ENCODE assay signal across 10 cellular contexts in the genomic region with DNA sequence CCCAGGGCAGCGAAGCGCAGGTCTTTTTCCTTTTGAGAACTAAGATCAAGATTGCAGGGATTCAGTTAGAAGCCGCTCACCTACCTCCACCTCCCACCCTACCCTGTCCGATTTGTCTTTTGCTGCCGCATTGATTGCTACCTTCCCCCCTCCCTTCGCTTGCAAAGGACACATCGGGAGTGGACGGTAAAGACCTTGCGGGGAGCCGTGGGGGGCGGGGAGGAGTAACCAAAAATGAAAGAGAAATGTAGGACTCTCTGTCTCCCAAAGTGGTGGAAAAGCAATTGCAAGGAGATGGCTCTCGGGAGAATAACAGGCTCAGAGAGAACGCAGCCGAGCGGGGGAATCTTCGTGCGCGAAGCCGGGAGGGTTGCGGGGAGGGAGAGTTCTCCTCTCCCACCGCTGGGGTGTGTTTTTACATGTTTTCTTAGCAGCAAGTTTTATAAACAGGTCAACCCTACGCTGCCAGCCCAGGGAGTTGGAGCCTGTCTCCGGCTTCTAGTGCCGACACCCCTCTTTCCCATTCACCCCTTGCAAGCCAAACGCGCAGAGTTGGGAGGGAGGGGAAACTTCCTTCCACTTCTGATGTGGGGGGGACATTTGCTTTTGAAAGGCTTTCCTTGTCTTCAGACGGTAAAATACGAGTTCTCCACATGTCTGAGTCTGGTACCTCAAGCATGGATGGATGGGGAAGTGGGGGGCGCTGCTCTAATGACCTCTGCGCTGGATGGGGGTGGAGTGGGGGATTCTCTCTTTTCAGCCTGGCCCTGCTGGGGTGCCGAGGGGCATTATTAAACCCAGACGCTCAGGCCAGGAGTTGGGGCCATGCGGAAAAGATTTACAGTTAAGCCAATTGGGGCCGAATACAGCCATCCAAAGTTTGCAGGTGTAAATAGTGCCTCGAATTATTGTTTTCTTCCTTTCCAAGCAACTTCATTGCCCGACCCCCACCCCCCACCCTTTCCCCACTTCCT. TPM values are rescaled to one million over a fixed set of nuclear protein-coding genes. Genes with fewer than 3 reads are reported as not detected.
DNase-seq lines count a peak whose midpoint lies in the region; ATAC-seq and TF ChIP-seq lines count a peak whose summit lies in the region.
"Had no signal": no experiment of that assay in that cellular context is flagged by ENCODE, and none has a peak within 500 bp of the region (broad histone marks: within the 10 kb centered on the region; RNA-seq: fewer than 3 reads in every experiment).

No MANE protein-coding gene starts in this region.

- no peaks in the 10 kb centered on the region for H3K36me3 ChIP-seq in RWPE2 (ENCODE audit: low read depth)

- no peak overlapping the region for H3K27ac Mint-ChIP-seq in osteocyte (ENCODE audit: unreplicated experiment)
- no peak overlapping the region for H3K27ac Mint-ChIP-seq in Calu3 (ENCODE audit: unreplicated experiment)

- intact Hi-C loops in Calu3 (cut with micrococcal nuclease; ENCODE audit: unreplicated experiment): no loop called here

- peak; percentile 44 for ATAC-seq in RWPE2 (ENCODE audit: low read depth)
- ATAC-seq in GM21786 (IDR thresholded peaks at IDR 0.05; ENCODE audit: unreplicated experiment): no peak

- CTCF ChIA-PET in Calu3 (lab: Charles Lee): no interaction called here

- H3K4me1 Mint-ChIP-seq in osteocyte (ENCODE audit: unreplicated experiment) (peaks cover 8% of the 10 kb centered on the region), Calu3 (ENCODE audit: low read depth, unreplicated experiment) (no peaks in the 10 kb centered on the region)

- H3K36me3 Mint-ChIP-seq in osteocyte (ENCODE audit: unreplicated experiment) (no peaks in the 10 kb centered on the region), Calu3 (ENCODE audit: insufficient read depth, unreplicated experiment) (no peaks in the 10 kb centered on the region)

- TF ChIP-seq CTCF in AG09319 (IDR thresholded peaks at IDR 0.05; ENCODE audit: low read depth, low read length) (peak; percentile 22), RWPE2 (IDR thresholded peaks at IDR 0.05; ENCODE audit: poor library complexity, severe bottlenecking) (peak; percentile 14), foreskin fibroblast (IDR thresholded peaks at IDR 0.05; ENCODE audit: low read depth, low read length) (no peak), osteocyte (IDR thresholded peaks at IDR 0.05) (no peak), Calu3 (IDR thresholded peaks at IDR 0.05; ENCODE audit: unreplicated experiment) (no peak)

- H3K27me3 ChIP-seq in RWPE2 (ENCODE audit: insufficient read depth, poor library complexity, severe bottlenecking): no peaks in the 10 kb centered on the region

- peaks cover 37% of the 10 kb centered on the region for H3K4me1 ChIP-seq in RWPE2 (ENCODE audit: insufficient read depth, poor library complexity, severe bottlenecking)

- H3K9me3 Mint-ChIP-seq in osteocyte (ENCODE audit: unreplicated experiment) (no peaks in the 10 kb centered on the region), Calu3 (ENCODE audit: low read depth, unreplicated experiment) (peaks cover 3% of the 10 kb centered on the region)

- peak overlapping the region; percentile 96 for H3K27ac ChIP-seq in RWPE2 (ENCODE audit: poor library complexity, severe bottlenecking)

- no peaks in the 10 kb centered on the region for H3K9me3 ChIP-seq in RWPE2 (ENCODE audit: severe bottlenecking)

- BruUV-seq in Calu3 (replicated peaks; lab: Mats Ljungman, UMichigan): no TSS peak

- H3K4me3 Mint-ChIP-seq in osteocyte (ENCODE audit: unreplicated experiment): peak overlapping the region; percentile 56
- H3K4me3 Mint-ChIP-seq in Calu3 (ENCODE audit: low read depth, unreplicated experiment): no peak overlapping the region

- DNase-seq in AG09319 (ENCODE audit: extremely low read depth, low read depth): no peak
- DNase-seq in RWPE2 (ENCODE audit: low spot score): peak; percentile 61
- DNase-seq in foreskin fibroblast: peak in 1 of 2 donors; percentile 84
- no peak for DNase-seq in osteocyte (ENCODE audit: extremely low spot score, unreplicated experiment)
- no peak for DNase-seq in NCI-H774 (lab: John Stamatoyannopoulos, UW)
- DNase-seq in Calu3: no peak
- no peak for DNase-seq in COLO829 (ENCODE audit: low spot score)
- DNase-seq: NCI-H446 treated with DMSO at 0.1 percent for 48 hours; stimulated activated CD4-positive, alpha-beta T cell treated with anti-CD3 and anti-CD28 coated beads, Interleukin-4, amount 100 ng/mL, for 24 hours had no signal

- H3K4me3 ChIP-seq in RWPE2 (ENCODE audit: severe bottlenecking) (peak overlapping the region; percentile 44), foreskin fibroblast (ENCODE audit: low read depth in 1 of 2, low read length in 2 of 2) (peak overlapping the region; percentile 69 to 83)

- H3K27me3 Mint-ChIP-seq in osteocyte (ENCODE audit: unreplicated experiment): peaks cover 98% of the 10 kb centered on the region
- peaks cover 66% of the 10 kb centered on the region for H3K27me3 Mint-ChIP-seq in Calu3 (ENCODE audit: unreplicated experiment)

RNA-seq across cellular contexts. Expression of a gene that starts 8.9 kb away (rescaled TPM):
- total RNA-seq in osteocyte (0.91 and 0.99 TPM in 2 replicates), Calu3 (2022) (1.4 and 2.3 TPM in 2 replicates)

Comparison
In these comparisons a context has a peak if more than half of its experiments do, and no peak if none do; other contexts are left out.
1. CTCF ChIP-seq: peak in AG09319 (single experiment) and RWPE2 (single experiment); none in foreskin fibroblast (single experiment), osteocyte (single experiment) and Calu3 (single experiment).